ENCODE assay signal across 8 cellular contexts in the genomic region with DNA sequence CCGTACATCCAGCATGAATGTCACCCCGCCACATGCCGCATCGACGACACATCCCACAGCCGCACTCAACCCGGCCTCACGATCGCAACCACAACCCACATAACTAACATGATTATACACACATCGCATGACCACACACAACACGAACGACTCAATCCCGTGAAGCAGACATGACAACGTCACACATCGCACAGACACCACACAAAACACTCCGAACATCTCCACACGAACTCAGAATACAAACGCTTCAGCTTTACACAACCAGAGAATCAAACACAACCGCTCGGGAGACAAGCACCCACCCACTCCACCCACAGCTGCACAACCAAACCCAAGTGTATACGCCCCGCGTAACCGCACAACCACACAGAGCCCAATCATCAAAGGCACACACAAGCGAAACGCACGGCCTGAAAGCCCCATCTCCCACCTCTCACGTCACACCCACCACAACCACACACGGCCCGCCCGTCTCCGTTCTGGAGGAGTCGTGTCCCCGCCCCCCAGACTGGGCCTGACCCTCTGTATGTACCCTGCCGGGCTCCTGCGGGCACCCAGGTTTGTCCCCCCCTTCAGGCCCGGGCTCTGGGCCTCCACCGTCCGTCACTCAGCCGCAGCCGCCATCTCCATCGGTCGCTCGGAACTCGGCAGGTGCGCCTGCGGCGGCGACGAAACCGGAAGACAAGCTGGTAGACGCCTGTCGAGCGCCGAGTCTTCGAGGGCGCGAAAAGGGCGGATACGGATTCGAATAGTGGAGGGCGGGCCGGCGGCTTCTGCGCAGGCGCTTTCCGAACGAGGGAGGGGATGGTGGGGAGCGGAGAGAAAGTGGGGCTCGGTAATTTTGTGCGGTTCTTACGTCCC. TPM values are rescaled to one million over a fixed set of nuclear protein-coding genes. Genes with fewer than 3 reads are reported as not detected.
DNase-seq lines count a peak whose midpoint lies in the region; ATAC-seq, FAIRE-seq and TF ChIP-seq lines count a peak whose summit lies in the region.

A gene (minus strand): TSS at position 646 of the 861 bp plus-strand sequence. CDS start 3,028 bp downstream, outside the sequence.

- peaks cover 11% of the 10 kb centered on the region for H3K4me1 Mint-ChIP-seq in neural progenitor cell

- H3K27ac Mint-ChIP-seq in neural progenitor cell: peak within 1 kb of the TSS; percentile 93

- H3K36me3 Mint-ChIP-seq in neural progenitor cell: peaks cover 4% of the 10 kb centered on the region

- peak within 1 kb of the TSS; percentile 91 for H3K4me3 ChIP-seq in HAP-1
- peak within 1 kb of the TSS; percentile 94 for H3K4me3 ChIP-seq in MG63
- H3K4me3 ChIP-seq in SJCRH30: peak within 1 kb of the TSS; percentile 79
- peak within 1 kb of the TSS; percentile 93 for H3K4me3 ChIP-seq in neural progenitor cell
- H3K4me3 ChIP-seq in stomach smooth muscle (ENCODE audit: low read length in 2 of 2): peak within 1 kb of the TSS; percentile 99

- H3K9ac ChIP-seq in neural progenitor cell: peak within 1 kb of the TSS; percentile 83
- H3K9ac ChIP-seq in stomach smooth muscle (ENCODE audit: low read length in 2 of 2): peak within 1 kb of the TSS; percentile 86 to 93

- peak within 1 kb of the TSS; percentile 75 for H2AFZ ChIP-seq in neural progenitor cell (replicated peaks)

- peaks cover 7% of the 10 kb centered on the region for H3K27me3 Mint-ChIP-seq in neural progenitor cell (ENCODE audit: insufficient read depth, low read depth)

- peaks cover 26% of the 10 kb centered on the region for H3K79me2 ChIP-seq in neural progenitor cell (ENCODE audit: low read depth)

- H3K27ac ChIP-seq in SJCRH30 (peak within 1 kb of the TSS; percentile 56), foreskin keratinocyte (peak within 1 kb of the TSS; percentile 11), neural progenitor cell (no peak within 1 kb of the TSS), stomach smooth muscle (ENCODE audit: low read length) (peak within 1 kb of the TSS; percentile 88)

- peak within 1 kb of the TSS; percentile 95 for H3K4me3 Mint-ChIP-seq in neural progenitor cell

- H3K9me3 ChIP-seq in HAP-1: no peaks in the 10 kb centered on the region
- H3K9me3 ChIP-seq in MG63: no peaks in the 10 kb centered on the region
- no peaks in the 10 kb centered on the region for H3K9me3 ChIP-seq in SJCRH30 (replicated peaks)
- no peaks in the 10 kb centered on the region for H3K9me3 ChIP-seq in neural progenitor cell (ENCODE audit: low read depth)
- no peaks in the 10 kb centered on the region for H3K9me3 ChIP-seq in stomach smooth muscle (ENCODE audit: control insufficient read depth in 2 of 2, low read length in 2 of 2)

- H4K20me1 ChIP-seq in neural progenitor cell (ENCODE audit: low read depth): peaks cover 4% of the 10 kb centered on the region

- peak; percentile 75 for FAIRE-seq in G401.6 (lab: Jason Lieb, UNC)

- H3K4me1 ChIP-seq in HAP-1 (peaks cover 2% of the 10 kb centered on the region), SJCRH30 (peaks cover 3% of the 10 kb centered on the region; the same call in 1 of the 2 replicates), foreskin keratinocyte (no peaks in the 10 kb centered on the region), neural progenitor cell (peaks cover 6% of the 10 kb centered on the region), stomach smooth muscle (ENCODE audit: control insufficient read depth, insufficient read depth, low read length) (peaks cover 25% of the 10 kb centered on the region)

- H3K36me3 ChIP-seq in HAP-1 (replicated peaks) (peaks cover 24% of the 10 kb centered on the region), MG63 (peaks cover 12% of the 10 kb centered on the region), SJCRH30 (peaks cover 2% of the 10 kb centered on the region; the same call in 1 of the 2 replicates), neural progenitor cell (no peaks in the 10 kb centered on the region), stomach smooth muscle (ENCODE audit: control insufficient read depth in 2 of 2, insufficient read depth in 2 of 2, low read length in 2 of 2) (peaks cover 19 to 23% of the 10 kb centered on the region in 2 donors)

- no peaks in the 10 kb centered on the region for H3K9me3 Mint-ChIP-seq in neural progenitor cell

- peak within 1 kb of the TSS; percentile 99 for H3K4me2 ChIP-seq in neural progenitor cell

- in situ Hi-C loops in HAP-1 (cut with MboI; ENCODE audit: low sequenced_read_pairs): no loop called here

- peak; percentile 91 for ATAC-seq in foreskin keratinocyte

- H3K27me3 ChIP-seq in HAP-1 (ENCODE audit: low read depth) (no peaks in the 10 kb centered on the region), MG63 (no peaks in the 10 kb centered on the region), SJCRH30 (no peaks in the 10 kb centered on the region), foreskin keratinocyte (no peaks in the 10 kb centered on the region), neural progenitor cell (no peaks in the 10 kb centered on the region), stomach smooth muscle (ENCODE audit: control insufficient read depth in 1 of 2, insufficient read depth in 2 of 2, low read length in 2 of 2) (no peaks in the 10 kb centered on the region)

- peaks cover 6% of the 10 kb centered on the region for H3F3A ChIP-seq in neural progenitor cell (ENCODE audit: low read depth)

- DNase-seq in HAP-1 (ENCODE audit: low spot score in 2 of 2) (peak; percentile 90 to 95), MG63 (peak; percentile 92), SJCRH30 (peak; percentile 94), foreskin keratinocyte (peak; percentile 77 to 88), neural progenitor cell (ENCODE audit: low spot score) (peak; percentile 98)
- peak; percentile 89 to 92 (median 90) for DNase-seq in activated naive CD4-positive, alpha-beta T cell (lab: John Stamatoyannopoulos, UW)

- no peak for TF ChIP-seq CTCF in foreskin keratinocyte (conservative IDR thresholded peaks at IDR 0.05)
- TF ChIP-seq CTCF in neural progenitor cell (IDR thresholded peaks at IDR 0.05): no peak

RNA-seq across cellular contexts. Expression of the gene that starts here (rescaled TPM):
- total RNA-seq in MG63 (2014; rRNA removed; shearing (Covaris generic); ENCODE audit: low replicate concordance): 10.4 and 13.3 TPM in 2 replicates
- total RNA-seq in SJCRH30 (2014; rRNA removed; shearing (Covaris generic)): 14.6 and 17.6 TPM in 2 replicates
- total RNA-seq in foreskin keratinocyte (20.2 and 20.9 TPM in 2 replicates), neural progenitor cell (ENCODE audit: low replicate concordance) (29.8 and 35.4 TPM in 2 replicates)
- polyA plus RNA-seq in foreskin keratinocyte: 5.8 and 5.9 TPM in 2 replicates
